1 cellular context compared by ENCODE assay signal in the genomic region with DNA sequence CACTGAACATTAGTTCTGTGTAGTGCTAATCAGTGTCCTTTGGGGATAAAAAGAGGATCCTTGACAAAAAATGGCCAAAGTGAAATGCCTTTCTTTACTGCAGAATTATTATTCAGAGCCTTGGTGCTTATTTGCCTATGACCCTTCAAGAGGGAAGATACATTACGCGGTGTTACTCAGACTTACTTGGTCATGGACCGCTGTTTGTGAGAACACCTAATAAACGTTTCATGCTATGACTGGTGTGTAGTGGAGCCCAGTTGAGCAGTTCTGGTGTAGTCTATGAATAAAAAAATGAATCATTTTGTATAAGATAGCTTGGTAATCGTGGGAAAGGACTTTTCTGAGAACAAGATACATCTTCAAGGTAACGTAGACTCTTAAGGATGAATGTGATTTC.
TF ChIP-seq lines count a peak whose summit lies in the region.

No MANE protein-coding gene starts in this region.

TF ChIP-seq in K562, 482 proteins besides CTCF, POLR2A, EP300 and RAD21:
- TF ChIP-seq, protein P1, sequence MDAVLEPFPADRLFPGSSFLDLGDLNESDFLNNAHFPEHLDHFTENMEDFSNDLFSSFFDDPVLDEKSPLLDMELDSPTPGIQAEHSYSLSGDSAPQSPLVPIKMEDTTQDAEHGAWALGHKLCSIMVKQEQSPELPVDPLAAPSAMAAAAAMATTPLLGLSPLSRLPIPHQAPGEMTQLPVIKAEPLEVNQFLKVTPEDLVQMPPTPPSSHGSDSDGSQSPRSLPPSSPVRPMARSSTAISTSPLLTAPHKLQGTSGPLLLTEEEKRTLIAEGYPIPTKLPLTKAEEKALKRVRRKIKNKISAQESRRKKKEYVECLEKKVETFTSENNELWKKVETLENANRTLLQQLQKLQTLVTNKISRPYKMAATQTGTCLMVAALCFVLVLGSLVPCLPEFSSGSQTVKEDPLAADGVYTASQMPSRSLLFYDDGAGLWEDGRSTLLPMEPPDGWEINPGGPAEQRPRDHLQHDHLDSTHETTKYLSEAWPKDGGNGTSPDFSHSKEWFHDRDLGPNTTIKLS (IDR thresholded peaks at IDR 0.05; ENCODE audit: borderline replicate concordance, low read depth): no peak
- no peak for TF ChIP-seq ZNF551 (CRISPR knock-in tag; IDR thresholded peaks at IDR 0.05)
- TF ChIP-seq, protein P2, sequence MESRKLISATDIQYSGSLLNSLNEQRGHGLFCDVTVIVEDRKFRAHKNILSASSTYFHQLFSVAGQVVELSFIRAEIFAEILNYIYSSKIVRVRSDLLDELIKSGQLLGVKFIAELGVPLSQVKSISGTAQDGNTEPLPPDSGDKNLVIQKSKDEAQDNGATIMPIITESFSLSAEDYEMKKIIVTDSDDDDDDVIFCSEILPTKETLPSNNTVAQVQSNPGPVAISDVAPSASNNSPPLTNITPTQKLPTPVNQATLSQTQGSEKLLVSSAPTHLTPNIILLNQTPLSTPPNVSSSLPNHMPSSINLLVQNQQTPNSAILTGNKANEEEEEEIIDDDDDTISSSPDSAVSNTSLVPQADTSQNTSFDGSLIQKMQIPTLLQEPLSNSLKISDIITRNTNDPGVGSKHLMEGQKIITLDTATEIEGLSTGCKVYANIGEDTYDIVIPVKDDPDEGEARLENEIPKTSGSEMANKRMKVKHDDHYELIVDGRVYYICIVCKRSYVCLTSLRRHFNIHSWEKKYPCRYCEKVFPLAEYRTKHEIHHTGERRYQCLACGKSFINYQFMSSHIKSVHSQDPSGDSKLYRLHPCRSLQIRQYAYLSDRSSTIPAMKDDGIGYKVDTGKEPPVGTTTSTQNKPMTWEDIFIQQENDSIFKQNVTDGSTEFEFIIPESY (CRISPR knock-in tag; IDR thresholded peaks at IDR 0.05): peak; percentile 57; the same call in 1 of the 2 replicates
- TF ChIP-seq E2F3 (CRISPR knock-in tag; IDR thresholded peaks at IDR 0.05): no peak
- TF ChIP-seq, protein P3, sequence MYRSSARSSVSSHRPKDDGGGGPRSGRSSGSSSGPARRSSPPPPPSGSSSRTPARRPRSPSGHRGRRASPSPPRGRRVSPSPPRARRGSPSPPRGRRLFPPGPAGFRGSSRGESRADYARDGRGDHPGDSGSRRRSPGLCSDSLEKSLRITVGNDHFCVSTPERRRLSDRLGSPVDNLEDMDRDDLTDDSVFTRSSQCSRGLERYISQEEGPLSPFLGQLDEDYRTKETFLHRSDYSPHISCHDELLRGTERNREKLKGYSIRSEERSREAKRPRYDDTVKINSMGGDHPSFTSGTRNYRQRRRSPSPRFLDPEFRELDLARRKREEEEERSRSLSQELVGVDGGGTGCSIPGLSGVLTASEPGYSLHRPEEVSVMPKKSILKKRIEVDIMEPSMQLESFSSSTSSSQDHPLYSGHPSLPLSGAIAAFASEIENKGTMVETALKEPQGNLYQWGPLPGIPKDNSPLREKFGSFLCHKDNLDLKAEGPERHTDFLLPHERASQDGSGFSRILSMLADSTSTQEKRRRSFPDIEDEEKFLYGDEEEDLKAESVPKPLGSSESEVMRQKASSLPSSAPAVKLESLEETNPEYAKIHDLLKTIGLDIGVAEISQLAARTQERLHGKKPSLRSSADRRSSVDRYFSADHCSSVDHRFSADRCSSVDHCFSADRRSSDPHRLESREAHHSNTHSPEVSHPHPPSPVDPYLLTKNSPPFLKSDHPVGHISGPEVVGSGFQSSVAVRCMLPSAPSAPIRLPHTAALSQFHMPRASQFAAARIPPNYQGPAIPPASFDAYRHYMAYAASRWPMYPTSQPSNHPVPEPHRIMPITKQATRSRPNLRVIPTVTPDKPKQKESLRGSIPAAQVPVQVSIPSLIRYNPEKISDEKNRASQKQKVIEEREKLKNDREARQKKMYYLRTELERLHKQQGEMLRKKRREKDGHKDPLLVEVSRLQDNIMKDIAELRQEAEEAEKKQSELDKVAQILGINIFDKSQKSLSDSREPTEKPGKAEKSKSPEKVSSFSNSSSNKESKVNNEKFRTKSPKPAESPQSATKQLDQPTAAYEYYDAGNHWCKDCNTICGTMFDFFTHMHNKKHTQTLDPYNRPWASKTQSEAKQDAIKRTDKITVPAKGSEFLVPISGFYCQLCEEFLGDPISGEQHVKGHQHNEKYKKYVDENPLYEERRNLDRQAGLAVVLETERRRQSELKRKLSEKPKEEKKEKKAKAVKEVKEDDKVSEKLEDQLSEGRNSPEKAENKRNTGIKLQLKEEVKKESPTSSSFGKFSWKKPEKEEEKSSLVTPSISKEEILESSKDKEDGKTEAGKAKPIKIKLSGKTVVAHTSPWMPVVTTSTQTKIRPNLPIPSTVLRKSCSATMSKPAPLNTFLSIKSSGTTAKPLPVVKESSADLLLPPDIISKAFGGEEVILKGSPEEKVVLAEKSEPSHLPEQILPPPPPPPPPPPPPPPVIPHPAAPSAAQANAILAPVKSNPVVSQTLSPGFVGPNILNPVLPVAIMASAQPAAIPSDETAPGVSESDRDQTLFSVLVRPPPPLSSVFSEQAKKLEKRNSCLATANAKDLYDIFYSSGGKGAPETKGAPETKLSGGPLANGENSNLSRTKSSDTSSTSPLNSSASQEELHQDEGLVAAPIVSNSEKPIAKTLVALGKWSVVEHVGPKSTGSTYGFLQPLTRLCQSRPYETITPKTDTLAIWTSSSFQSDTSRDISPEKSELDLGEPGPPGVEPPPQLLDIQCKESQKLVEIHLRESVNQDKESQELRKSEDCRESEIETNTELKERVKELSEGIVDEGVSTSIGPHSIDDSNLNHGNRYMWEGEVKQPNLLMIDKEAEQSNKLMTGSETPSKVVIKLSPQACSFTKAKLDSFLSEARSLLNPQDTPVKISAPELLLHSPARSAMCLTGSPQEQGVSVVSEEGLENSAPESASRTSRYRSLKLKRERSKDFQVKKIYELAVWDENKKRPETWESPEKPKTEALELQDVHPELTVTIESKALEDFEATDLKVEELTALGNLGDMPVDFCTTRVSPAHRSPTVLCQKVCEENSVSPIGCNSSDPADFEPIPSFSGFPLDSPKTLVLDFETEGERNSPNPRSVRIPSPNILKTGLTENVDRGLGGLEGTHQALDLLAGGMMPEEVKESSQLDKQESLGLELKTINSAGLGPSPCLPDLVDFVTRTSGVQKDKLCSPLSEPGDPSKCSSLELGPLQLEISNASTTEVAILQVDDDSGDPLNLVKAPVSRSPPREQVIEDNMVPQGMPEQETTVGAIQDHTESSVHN (IDR thresholded peaks at IDR 0.05; ENCODE audit: borderline replicate concordance in 1 of 2, low read depth in 1 of 2): no peak
- TF ChIP-seq HMG20A (CRISPR knock-in tag; conservative IDR thresholded peaks at IDR 0.05): no peak
TF ChIP-seq in K562: peak in this region for 1.
